Comparison of ENCODE assay signal across 8 cellular contexts in the genomic region with DNA sequence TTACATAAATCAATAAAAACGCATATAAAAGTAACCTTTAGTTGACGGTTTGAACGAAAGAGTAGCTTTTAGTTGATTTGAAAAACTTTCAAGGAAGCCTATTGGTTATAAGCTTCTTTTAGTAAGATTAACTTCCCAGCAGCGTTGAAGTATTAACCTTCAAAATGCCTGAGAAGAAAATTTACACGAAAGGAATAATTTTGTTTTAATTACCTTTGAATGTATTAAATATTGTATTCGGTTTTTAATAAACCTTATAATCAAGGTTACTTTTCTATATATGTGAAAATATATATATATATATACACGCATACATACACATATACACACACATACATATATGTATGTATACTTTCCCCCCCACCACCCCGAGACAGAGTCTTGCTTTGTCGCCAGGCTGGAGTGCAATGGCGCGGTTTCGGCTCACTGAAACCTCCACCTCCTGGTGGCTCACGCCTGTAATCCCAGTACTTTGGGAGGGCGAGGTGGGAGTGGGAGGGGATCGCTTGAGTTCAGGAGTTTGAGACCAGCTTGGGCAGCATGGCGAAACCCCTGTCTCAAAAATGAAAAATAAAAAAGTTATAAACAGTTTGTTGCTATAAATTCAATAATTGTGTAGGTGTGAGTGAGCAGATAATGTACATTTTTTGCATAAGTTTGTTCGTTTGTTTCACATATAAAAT. TPM values are rescaled to one million over a fixed set of nuclear protein-coding genes. Genes with fewer than 3 reads are reported as not detected.
DNase-seq lines count a peak whose midpoint lies in the region; ATAC-seq and TF ChIP-seq lines count a peak whose summit lies in the region.

No MANE protein-coding gene starts in this region.

- TSS peak; percentile 91 for BruUV-seq in mammary epithelial cell (replicated peaks; lab: Mats Ljungman, UMichigan)

- H3K4me2 ChIP-seq in mammary epithelial cell (ENCODE audit: insufficient read depth, low read depth, low read length): peak overlapping the region; percentile 83

- H3K36me3 ChIP-seq in mammary epithelial cell (ENCODE audit: insufficient read depth, low read length): no peaks in the 10 kb centered on the region
- H3K36me3 ChIP-seq in kidney epithelial cell (ENCODE audit: control insufficient read depth, insufficient read depth, low read length): no peaks in the 10 kb centered on the region

- H3K4me3 ChIP-seq in GM08714 (ENCODE audit: low read length): peak overlapping the region; percentile 94
- H3K4me3 ChIP-seq in mammary epithelial cell (replicated peaks in 1 of 3; ENCODE audit: insufficient read depth in 1 of 3, low read depth in 2 of 3, low read length in 3 of 3): peak overlapping the region; percentile 37 to 73 (median 67)
- H3K4me3 ChIP-seq in kidney epithelial cell (ENCODE audit: low read depth, low read length): peak overlapping the region; percentile 89

- H4K20me1 ChIP-seq in mammary epithelial cell (ENCODE audit: insufficient read depth, low read length): no peaks in the 10 kb centered on the region

- TF ChIP-seq CTCF in mammary epithelial cell (conservative IDR thresholded peaks at IDR 0.05 in 1 of 2, IDR thresholded peaks at IDR 0.05 in 1 of 2; ENCODE audit: extremely low read depth in 1 of 2, insufficient read depth in 1 of 2, low read depth in 1 of 2, low read length in 2 of 2) (peak; percentile 37 to 66), kidney epithelial cell (IDR thresholded peaks at IDR 0.05; ENCODE audit: insufficient read depth, low read length, poor library complexity, severe bottlenecking) (peak; percentile 54)

- H2AFZ ChIP-seq in mammary epithelial cell (ENCODE audit: low read depth, low read length): peak overlapping the region; percentile 94

- intact Hi-C loops in mammary epithelial cell (cut with micrococcal nuclease): loop anchor here (1.0 to 5.0 kb wide), 8 partner anchors 22 to 244 kb away; a partner anchor contains a TSS

- WGBS in mammary epithelial cell (ENCODE audit: low coverage, missing lambda C conversion rate): 1% methylated on average over 12 of the region's 17 CpGs

- H3K79me2 ChIP-seq in mammary epithelial cell (ENCODE audit: insufficient read depth, low read length): no peaks in the 10 kb centered on the region

- H3K4me1 ChIP-seq in mammary epithelial cell (ENCODE audit: insufficient read depth, low read length): no peaks in the 10 kb centered on the region

- H3K27me3 ChIP-seq in mammary epithelial cell (ENCODE audit: insufficient read depth, low read length) (no peaks in the 10 kb centered on the region), kidney epithelial cell (ENCODE audit: control insufficient read depth, insufficient read depth, low read length) (no peaks in the 10 kb centered on the region)

- no peaks in the 10 kb centered on the region for H3K9me3 ChIP-seq in mammary epithelial cell (replicated peaks; ENCODE audit: insufficient read depth, low read length)

- H3K9ac ChIP-seq in mammary epithelial cell (ENCODE audit: insufficient read depth, low read length): peak overlapping the region; percentile 93

- DNase-seq in NCI-H2081 treated with DMSO at 0.1 percent for 48 hours (lab: John Stamatoyannopoulos, UW): peak; percentile 52
- peak; percentile 65 for DNase-seq in UCSD-AML1 (lab: John Stamatoyannopoulos, UW; ENCODE audit: unreplicated experiment)
- DNase-seq in mammary epithelial cell: peak; percentile 67
- no peak for DNase-seq in kidney epithelial cell (ENCODE audit: low read depth)
- peak; percentile 58 to 68 for DNase-seq in stimulated activated CD4-positive, alpha-beta T cell treated with anti-CD3 and anti-CD28 coated beads, Interleukin-15, amount 100 ng/mL, for 48 hours (ENCODE audit: low read depth in 2 of 2)
- no peak for DNase-seq in GM03348 (ENCODE audit: low spot score)

- H3K27ac ChIP-seq in mammary epithelial cell (ENCODE audit: insufficient read depth, low read depth, low read length): peak overlapping the region; percentile 97

- CTCF ChIA-PET in mammary epithelial cell (lab: Charles Lee; ENCODE audit: low non-redundant PET): interaction anchor here (0.6 kb wide), 3 partner anchors 8 to 85 kb away, joined by 3 to 5 read pairs (median 4); no protein-coding TSS in a partner anchor

- peak; percentile 53 for ATAC-seq in HG02885 (IDR thresholded peaks at IDR 0.05; ENCODE audit: poor library complexity, unreplicated experiment)

- dilution Hi-C loops in mammary epithelial cell (cut with HindIII; ENCODE audit: low sequenced_read_pairs): no loop called here

- in situ Hi-C loops in mammary epithelial cell (cut with MboI; ENCODE audit: low sequenced_read_pairs in 2 of 2): loop anchor here in 1 of 2 donors (10.0 kb wide), 1 partner anchor 57 kb away; a partner anchor contains a TSS

RNA-seq across cellular contexts. Expression of a gene that starts 57.6 kb away (rescaled TPM):
- total RNA-seq in mammary epithelial cell: 10 to 100 TPM in 1 of 2 donors, 1 to 10 TPM in 1; 4.8 to 24.1 TPM
- polyA plus RNA-seq in mammary epithelial cell: 17.7 TPM
- polyA minus RNA-seq in mammary epithelial cell: 16.7 TPM
- 17.7 and 19.7 TPM in 2 replicates for total RNA-seq in kidney epithelial cell

Comparison
In these comparisons a context has a peak if more than half of its experiments do, and no peak if none do; other contexts are left out.
1. DNase-seq: peak in NCI-H2081 treated with DMSO at 0.1 percent for 48 hours (single experiment), UCSD-AML1 (single experiment), mammary epithelial cell (single experiment) and stimulated activated CD4-positive, alpha-beta T cell treated with anti-CD3 and anti-CD28 coated beads, Interleukin-15, amount 100 ng/mL, for 48 hours (2 of 2); none in kidney epithelial cell (single experiment) and GM03348 (single experiment).
2. Peak in every context shown above with its lines, with median percentiles within 50 percentile points of each other: H3K4me3 ChIP-seq.